ENCODE assay signal across 1 cellular context in the genomic region with DNA sequence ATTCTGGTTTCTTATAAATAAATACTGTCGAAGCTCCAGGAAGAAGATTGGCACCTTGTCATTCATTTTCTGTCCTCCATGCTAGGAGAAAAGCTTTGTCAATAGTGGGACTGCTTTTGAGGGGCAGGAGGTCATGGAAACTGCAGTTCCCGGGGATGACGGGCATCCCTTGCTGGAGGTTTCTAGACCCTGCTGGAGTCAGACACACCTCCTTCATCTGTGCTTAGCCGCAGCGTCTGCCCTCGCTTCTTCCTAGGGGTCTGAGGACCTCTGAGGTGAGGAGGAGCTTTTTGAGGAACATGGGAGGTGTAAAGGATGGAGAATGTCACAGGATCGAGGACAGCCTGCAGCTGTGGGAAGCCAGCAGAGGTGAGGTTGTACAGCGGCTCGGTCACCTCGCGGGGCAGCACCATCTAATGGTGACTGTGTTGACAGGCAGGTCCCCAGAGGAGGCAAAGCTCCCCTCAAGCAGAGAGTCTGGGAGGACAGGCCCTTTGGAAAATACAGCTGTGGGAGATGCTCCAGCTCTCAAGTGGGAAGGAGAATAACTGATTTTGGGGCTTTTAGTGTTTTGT.
TF ChIP-seq lines count a peak whose summit lies in the region.

No MANE protein-coding gene starts in this region.

TF ChIP-seq in SK-N-SH treated with all-trans-retinoic acid at 6 μM for 48 hours, 23 proteins besides CTCF, POLR2A, EP300 and RAD21 (continued from another document):
- TF ChIP-seq, protein P1, sequence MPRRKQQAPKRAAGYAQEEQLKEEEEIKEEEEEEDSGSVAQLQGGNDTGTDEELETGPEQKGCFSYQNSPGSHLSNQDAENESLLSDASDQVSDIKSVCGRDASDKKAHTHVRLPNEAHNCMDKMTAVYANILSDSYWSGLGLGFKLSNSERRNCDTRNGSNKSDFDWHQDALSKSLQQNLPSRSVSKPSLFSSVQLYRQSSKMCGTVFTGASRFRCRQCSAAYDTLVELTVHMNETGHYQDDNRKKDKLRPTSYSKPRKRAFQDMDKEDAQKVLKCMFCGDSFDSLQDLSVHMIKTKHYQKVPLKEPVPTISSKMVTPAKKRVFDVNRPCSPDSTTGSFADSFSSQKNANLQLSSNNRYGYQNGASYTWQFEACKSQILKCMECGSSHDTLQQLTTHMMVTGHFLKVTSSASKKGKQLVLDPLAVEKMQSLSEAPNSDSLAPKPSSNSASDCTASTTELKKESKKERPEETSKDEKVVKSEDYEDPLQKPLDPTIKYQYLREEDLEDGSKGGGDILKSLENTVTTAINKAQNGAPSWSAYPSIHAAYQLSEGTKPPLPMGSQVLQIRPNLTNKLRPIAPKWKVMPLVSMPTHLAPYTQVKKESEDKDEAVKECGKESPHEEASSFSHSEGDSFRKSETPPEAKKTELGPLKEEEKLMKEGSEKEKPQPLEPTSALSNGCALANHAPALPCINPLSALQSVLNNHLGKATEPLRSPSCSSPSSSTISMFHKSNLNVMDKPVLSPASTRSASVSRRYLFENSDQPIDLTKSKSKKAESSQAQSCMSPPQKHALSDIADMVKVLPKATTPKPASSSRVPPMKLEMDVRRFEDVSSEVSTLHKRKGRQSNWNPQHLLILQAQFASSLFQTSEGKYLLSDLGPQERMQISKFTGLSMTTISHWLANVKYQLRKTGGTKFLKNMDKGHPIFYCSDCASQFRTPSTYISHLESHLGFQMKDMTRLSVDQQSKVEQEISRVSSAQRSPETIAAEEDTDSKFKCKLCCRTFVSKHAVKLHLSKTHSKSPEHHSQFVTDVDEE (CRISPR knock-in tag; IDR thresholded peaks at IDR 0.05), result no peak
- TF ChIP-seq RARB (CRISPR knock-in tag; IDR thresholded peaks at IDR 0.05), result no peak
- TF ChIP-seq ARNTL (CRISPR knock-in tag; IDR thresholded peaks at IDR 0.05; ENCODE audit: borderline replicate concordance, low read depth), result no peak
